ENCODE assay signal across 13 cellular contexts in the genomic region with DNA sequence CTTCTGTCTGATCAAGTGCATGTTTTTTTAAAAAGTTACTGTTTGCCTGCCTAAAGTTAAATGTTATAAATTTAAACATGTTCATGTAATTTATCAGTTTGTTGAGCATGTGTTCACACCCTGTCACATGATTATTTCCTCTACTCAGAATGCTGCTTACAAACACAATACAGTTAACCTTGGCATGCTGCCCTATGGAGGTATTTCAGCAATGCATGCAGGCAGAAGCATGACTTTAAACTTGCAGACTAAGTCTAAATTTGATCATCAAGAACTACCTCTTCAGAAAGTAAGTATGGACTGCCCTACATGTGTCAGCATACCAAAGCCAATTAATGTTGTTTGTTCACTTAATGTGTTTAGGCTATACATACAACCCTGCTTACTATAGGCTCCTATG.
DNase-seq lines count a peak whose midpoint lies in the region; FAIRE-seq and TF ChIP-seq lines count a peak whose summit lies in the region.
"Had no signal": no experiment of that assay in that cellular context is flagged by ENCODE, and none has a peak within 500 bp of the region (broad histone marks: within the 10 kb centered on the region; RNA-seq: fewer than 3 reads in every experiment).

No MANE protein-coding gene starts in this region.

- FAIRE-seq in keratinocyte (lab: Jason Lieb, UNC), result peak; percentile 96

- H3K27ac ChIP-seq in brain microvascular endothelial cell, result no peak overlapping the region
- no peak overlapping the region for H3K27ac ChIP-seq in keratinocyte (ENCODE audit: control insufficient read depth, insufficient read depth, low read length)

- no peak for TF ChIP-seq CTCF in brain microvascular endothelial cell (IDR thresholded peaks at IDR 0.05; ENCODE audit: low read depth, low read length, missing control alignments)
- TF ChIP-seq CTCF in keratinocyte (optimal IDR thresholded peaks at IDR 0.05 in 1 of 3, IDR thresholded peaks at IDR 0.05 in 1 of 3, conservative IDR thresholded peaks at IDR 0.05 in 1 of 3; ENCODE audit: extremely low read depth in 1 of 3, insufficient read depth in 2 of 3, low read length in 3 of 3), result no peak

- dilution Hi-C loops in keratinocyte (cut with MboI; ENCODE audit: extremely low pct_ligation_motif_present, low sequenced_read_pairs), result no loop called here

- no peak for TF ChIP-seq EP300 in Ishikawa (IDR thresholded peaks at IDR 0.05; ENCODE audit: borderline replicate concordance)

- H3K9me1 ChIP-seq in keratinocyte (ENCODE audit: control insufficient read depth, extremely low read depth, insufficient read depth, low read length), result no peaks in the 10 kb centered on the region

- H3K79me2 ChIP-seq in keratinocyte (ENCODE audit: control insufficient read depth, insufficient read depth, low read length), result no peaks in the 10 kb centered on the region

- no peak overlapping the region for H2AFZ ChIP-seq in keratinocyte (ENCODE audit: control insufficient read depth, low read length)

- TF ChIP-seq RAD21 in Ishikawa (IDR thresholded peaks at IDR 0.05; ENCODE audit: low read depth), result no peak

- no peaks in the 10 kb centered on the region for H4K20me1 ChIP-seq in keratinocyte (ENCODE audit: control insufficient read depth, extremely low read depth, insufficient read depth, low read length)

- H3K4me1 ChIP-seq in keratinocyte (ENCODE audit: control insufficient read depth, extremely low read depth, insufficient read depth, low read length), result peaks cover 17% of the 10 kb centered on the region

- peak overlapping the region; percentile 24 for H3K4me2 ChIP-seq in keratinocyte (ENCODE audit: control insufficient read depth, extremely low read depth, insufficient read depth, low read depth, low read length)

- H3K4me3 ChIP-seq in brain microvascular endothelial cell (ENCODE audit: low read depth, low read length), result no peak overlapping the region
- H3K4me3 ChIP-seq in keratinocyte (ENCODE audit: control insufficient read depth in 2 of 3, extremely low read depth in 1 of 3, insufficient read depth in 2 of 3, low read depth in 1 of 3, low read length in 3 of 3), result no peak overlapping the region

- H3K27me3 ChIP-seq in brain microvascular endothelial cell (replicated peaks), result no peaks in the 10 kb centered on the region
- H3K27me3 ChIP-seq in keratinocyte (ENCODE audit: control insufficient read depth, extremely low read depth, insufficient read depth, low read length), result no peaks in the 10 kb centered on the region

- no peaks in the 10 kb centered on the region for H3K36me3 ChIP-seq in brain microvascular endothelial cell (replicated peaks)
- H3K36me3 ChIP-seq in keratinocyte (ENCODE audit: control insufficient read depth in 2 of 2, extremely low read depth in 1 of 2, insufficient read depth in 2 of 2, low read length in 2 of 2), result no peaks in the 10 kb centered on the region

- in situ Hi-C loops in Caki2 (cut with HindIII; ENCODE audit: low pct_unique_long_range_greater_than_20kb, low sequenced_read_pairs), result no loop called here
- in situ Hi-C loops in brain microvascular endothelial cell (cut with HindIII; ENCODE audit: low pct_ligation_motif_present, low sequenced_read_pairs), result no loop called here

- no peak overlapping the region for H3K9ac ChIP-seq in keratinocyte (ENCODE audit: control insufficient read depth, extremely low read depth, insufficient read depth, low read length)

- H3K9me3 ChIP-seq in keratinocyte (ENCODE audit: control insufficient read depth, low read depth, low read length), result no peaks in the 10 kb centered on the region

- DNase-seq in Caki2 (ENCODE audit: low read depth) (peak; percentile 37), brain microvascular endothelial cell (peak; percentile 82), keratinocyte (ENCODE audit: low read depth, low spot score) (peak; percentile 83), cortex of kidney (lab: John Stamatoyannopoulos, UW) (no peak), activated gamma-delta T cell treated with Interleukin-2 at 50 U/mL for 16 hours (no peak)
- DNase-seq in stimulated activated CD4-positive, alpha-beta T cell treated with anti-CD3 and anti-CD28 coated beads, Interleukin-15, amount 100 ng/mL, for 24 hours, result no peak
- no peak for DNase-seq in activated CD4-positive, alpha-beta T cell treated with anti-CD3 and anti-CD28 coated beads for 1 hour
- DNase-seq: DMS53; MV-4-11; naive thymus-derived CD4-positive, alpha-beta T cell; stimulated activated naive B cell treated with anti-CD40 and anti-IgM and Interleukin-4, amounts not matched to agents 10 μg/mL and 1 μg/mL and 100 μg/mL, for 72 hours; T-helper 9 cell had no signal

TF ChIP-seq in Ishikawa, 13 proteins besides CTCF, POLR2A, EP300 and RAD21:
- TF ChIP-seq ZBTB7A (IDR thresholded peaks at IDR 0.05; ENCODE audit: low read depth) (no peak), CEBPB (IDR thresholded peaks at IDR 0.05) (no peak), YY1 (IDR thresholded peaks at IDR 0.05; ENCODE audit: low read depth) (no peak), TAF1 (IDR thresholded peaks at IDR 0.05; ENCODE audit: low read depth) (no peak), EGR1 (IDR thresholded peaks at IDR 0.05) (no peak), NFIC (IDR thresholded peaks at IDR 0.05) (peak; percentile 77), TEAD4 (IDR thresholded peaks at IDR 0.05) (peak; percentile 84), CREB1 (IDR thresholded peaks at IDR 0.05; ENCODE audit: low read depth) (no peak), FOXM1 (IDR thresholded peaks at IDR 0.05; ENCODE audit: borderline replicate concordance, low read depth) (no peak), TCF12 (IDR thresholded peaks at IDR 0.05; ENCODE audit: low read depth) (no peak)
- TF ChIP-seq, protein P1, sequence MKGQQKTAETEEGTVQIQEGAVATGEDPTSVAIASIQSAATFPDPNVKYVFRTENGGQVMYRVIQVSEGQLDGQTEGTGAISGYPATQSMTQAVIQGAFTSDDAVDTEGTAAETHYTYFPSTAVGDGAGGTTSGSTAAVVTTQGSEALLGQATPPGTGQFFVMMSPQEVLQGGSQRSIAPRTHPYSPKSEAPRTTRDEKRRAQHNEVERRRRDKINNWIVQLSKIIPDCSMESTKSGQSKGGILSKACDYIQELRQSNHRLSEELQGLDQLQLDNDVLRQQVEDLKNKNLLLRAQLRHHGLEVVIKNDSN (IDR thresholded peaks at IDR 0.05), result peak; percentile 65; the same call in 1 of the 2 replicates
- TF ChIP-seq, protein P2, sequence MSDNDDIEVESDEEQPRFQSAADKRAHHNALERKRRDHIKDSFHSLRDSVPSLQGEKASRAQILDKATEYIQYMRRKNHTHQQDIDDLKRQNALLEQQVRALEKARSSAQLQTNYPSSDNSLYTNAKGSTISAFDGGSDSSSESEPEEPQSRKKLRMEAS (IDR thresholded peaks at IDR 0.05), result peak; percentile 26; the same call in 1 of the 2 replicates
- TF ChIP-seq, protein P3, sequence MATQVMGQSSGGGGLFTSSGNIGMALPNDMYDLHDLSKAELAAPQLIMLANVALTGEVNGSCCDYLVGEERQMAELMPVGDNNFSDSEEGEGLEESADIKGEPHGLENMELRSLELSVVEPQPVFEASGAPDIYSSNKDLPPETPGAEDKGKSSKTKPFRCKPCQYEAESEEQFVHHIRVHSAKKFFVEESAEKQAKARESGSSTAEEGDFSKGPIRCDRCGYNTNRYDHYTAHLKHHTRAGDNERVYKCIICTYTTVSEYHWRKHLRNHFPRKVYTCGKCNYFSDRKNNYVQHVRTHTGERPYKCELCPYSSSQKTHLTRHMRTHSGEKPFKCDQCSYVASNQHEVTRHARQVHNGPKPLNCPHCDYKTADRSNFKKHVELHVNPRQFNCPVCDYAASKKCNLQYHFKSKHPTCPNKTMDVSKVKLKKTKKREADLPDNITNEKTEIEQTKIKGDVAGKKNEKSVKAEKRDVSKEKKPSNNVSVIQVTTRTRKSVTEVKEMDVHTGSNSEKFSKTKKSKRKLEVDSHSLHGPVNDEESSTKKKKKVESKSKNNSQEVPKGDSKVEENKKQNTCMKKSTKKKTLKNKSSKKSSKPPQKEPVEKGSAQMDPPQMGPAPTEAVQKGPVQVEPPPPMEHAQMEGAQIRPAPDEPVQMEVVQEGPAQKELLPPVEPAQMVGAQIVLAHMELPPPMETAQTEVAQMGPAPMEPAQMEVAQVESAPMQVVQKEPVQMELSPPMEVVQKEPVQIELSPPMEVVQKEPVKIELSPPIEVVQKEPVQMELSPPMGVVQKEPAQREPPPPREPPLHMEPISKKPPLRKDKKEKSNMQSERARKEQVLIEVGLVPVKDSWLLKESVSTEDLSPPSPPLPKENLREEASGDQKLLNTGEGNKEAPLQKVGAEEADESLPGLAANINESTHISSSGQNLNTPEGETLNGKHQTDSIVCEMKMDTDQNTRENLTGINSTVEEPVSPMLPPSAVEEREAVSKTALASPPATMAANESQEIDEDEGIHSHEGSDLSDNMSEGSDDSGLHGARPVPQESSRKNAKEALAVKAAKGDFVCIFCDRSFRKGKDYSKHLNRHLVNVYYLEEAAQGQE (IDR thresholded peaks at IDR 0.05; ENCODE audit: low read depth), result no peak

Comparison
In these comparisons a context has a peak if more than half of its experiments do, and no peak if none do; other contexts are left out.
1. DNase-seq: peak in Caki2 (single experiment), brain microvascular endothelial cell (single experiment) and keratinocyte (single experiment); none in cortex of kidney (single experiment), stimulated activated CD4-positive, alpha-beta T cell treated with anti-CD3 and anti-CD28 coated beads, Interleukin-15, amount 100 ng/mL, for 24 hours (single experiment), activated CD4-positive, alpha-beta T cell treated with anti-CD3 and anti-CD28 coated beads for 1 hour (single experiment) and activated gamma-delta T cell treated with Interleukin-2 at 50 U/mL for 16 hours (single experiment).